ENCODE assay signal across 23 cellular contexts in genomic region chr7:149075286-149075685, GRCh38.
"Had no signal": no experiment of that assay in that cellular context is flagged by ENCODE, and none has a peak within 500 bp of the region (broad histone marks: within the 10 kb centered on the region; RNA-seq: fewer than 3 reads in every experiment).

No MANE protein-coding gene starts in this region.

- H3K9me3 Mint-ChIP-seq: T-helper 1 cell treated with Interleukin-12 subunit alpha and Interleukin-12 subunit beta and Interleukin-4 antibody, amounts not matched to agents 30 μg/mL and 1 μg/mL, for 36 hours had no signal

- H3K4me1 Mint-ChIP-seq: brain had no signal

- H3K27ac ChIP-seq: cardiac muscle cell, Peyer's patch had no signal

- H3K27me3 ChIP-seq: cardiac muscle cell, Peyer's patch had no signal

- H3K4me3 Mint-ChIP-seq: activated CD8-positive, alpha-beta T cell treated with anti-CD3 and anti-CD28 coated beads, Interleukin-2, amount 10 ng/mL, durations not matched to agents 7 days and 5 days; activated naive CD8-positive, alpha-beta T cell; brain; T-helper 1 cell treated with Interleukin-12 subunit alpha and Interleukin-12 subunit beta and Interleukin-4 antibody, amounts not matched to agents 30 μg/mL and 1 μg/mL, for 36 hours had no signal

- H3K9me3 ChIP-seq: Peyer's patch had no signal

- DNase-seq: activated CD4-positive, alpha-beta T cell treated with anti-CD3 and anti-CD28 coated beads for 4 hours; activated CD4-positive, alpha-beta T cell treated with anti-CD3 and anti-CD28 coated beads, Interleukin-2, amount 50 U/mL, for 4 hours; activated CD8-positive, alpha-beta memory T cell treated with anti-CD3 and anti-CD28 coated beads, Interleukin-2, amount 50 U/mL, for 48 hours; activated CD8-positive, alpha-beta T cell treated with anti-CD3 and anti-CD28 coated beads, Interleukin-2, amount 10 ng/mL, durations not matched to agents 7 days and 5 days; activated effector memory CD4-positive, alpha-beta T cell treated with anti-CD3 and anti-CD28 coated beads, Interleukin-2, amount 50 U/mL, for 16 hours; activated naive CD4-positive, alpha-beta T cell treated with Interleukin-2 at 50 U/mL for 16 hours; activated T-cell treated with anti-CD3 and anti-CD28 coated beads, Interleukin-2, amount 50 U/mL, for 1 hour; amygdala; IMR-90; KG1; NCI-H1105; NCI-H1436; NCI-H1694 treated with DMSO at 0.1 percent for 48 hours; NCI-H2081; NCI-H446; NCI-H524; Peyer's patch; SHP77 treated with DMSO at 0.1 percent for 48 hours had no signal

- H3K27ac Mint-ChIP-seq: activated CD8-positive, alpha-beta T cell treated with anti-CD3 and anti-CD28 coated beads, Interleukin-2, amount 10 ng/mL, durations not matched to agents 7 days and 5 days; activated naive CD8-positive, alpha-beta T cell; brain; T-helper 1 cell treated with Interleukin-12 subunit alpha and Interleukin-12 subunit beta and Interleukin-4 antibody, amounts not matched to agents 30 μg/mL and 1 μg/mL, for 36 hours had no signal

- H3K27me3 Mint-ChIP-seq: activated naive CD8-positive, alpha-beta T cell; brain had no signal

- H3K4me1 ChIP-seq: Peyer's patch had no signal

- H3K4me3 ChIP-seq: cardiac muscle cell, Peyer's patch had no signal

- ATAC-seq: activated CD4-positive, CD25-positive, alpha-beta regulatory T cell treated with anti-CD3 and anti-CD28 coated beads, Interleukin-2, amount 50 U/mL, for 24 hours; activated CD8-positive, alpha-beta T cell treated with anti-CD3 and anti-CD28 coated beads, Interleukin-2, amount 10 ng/mL, durations not matched to agents 7 days and 5 days had no signal
